9 cellular contexts compared by ENCODE assay signal in genomic region chr3:36918050-36918449, GRCh38. TPM values are rescaled to one million over a fixed set of nuclear protein-coding genes. Genes with fewer than 3 reads are reported as not detected.
DNase-seq lines count a peak whose midpoint lies in the region; ATAC-seq, FAIRE-seq and TF ChIP-seq lines count a peak whose summit lies in the region.
"Had no signal": no experiment of that assay in that cellular context is flagged by ENCODE, and none has a peak within 500 bp of the region (broad histone marks: within the 10 kb centered on the region; RNA-seq: fewer than 3 reads in every experiment).

No MANE protein-coding gene starts in this region.

- H3K79me1 ChIP-seq in H9 (ENCODE audit: insufficient read depth, low read depth, low read length, poor library complexity, severe bottlenecking), result no peaks in the 10 kb centered on the region

- no peaks in the 10 kb centered on the region for H3K79me2 ChIP-seq in H9 (ENCODE audit: insufficient read depth, low read length)

- H3K23me2 ChIP-seq in H9 (ENCODE audit: insufficient read length, low read depth, low read length, poor library complexity, severe bottlenecking), result no peaks in the 10 kb centered on the region

- no peak overlapping the region for H2BK20ac ChIP-seq in H9 (ENCODE audit: low read depth, low read length, poor library complexity, severe bottlenecking)

- no peak overlapping the region for H3K56ac ChIP-seq in H9 (ENCODE audit: insufficient read length, low read depth, low read length)

- peak overlapping the region; percentile 73 for H3K4me3 Mint-ChIP-seq in activated T-helper 1 cell treated with anti-CD3 and anti-CD28 coated beads, Interleukin-12 subunit alpha, Interleukin-12 subunit beta, Interleukin-2, Interleukin-4 antibody, amounts not matched to agents 30 ng/mL and 10 ng/mL and 1 ng/mL, durations not matched to agents 14 hours and 24 hours and 36 hours
- no peak overlapping the region for H3K4me3 Mint-ChIP-seq in H9

- no peaks in the 10 kb centered on the region for H3K9me3 ChIP-seq in H9 (ENCODE audit: control insufficient read depth, low read depth, low read length)

- no peak for TF ChIP-seq POLR2A in GM12891 (IDR thresholded peaks at IDR 0.05; ENCODE audit: low read depth, low read length)

- H3K4me1 Mint-ChIP-seq in activated T-helper 1 cell treated with anti-CD3 and anti-CD28 coated beads, Interleukin-12 subunit alpha, Interleukin-12 subunit beta, Interleukin-2, Interleukin-4 antibody, amounts not matched to agents 30 ng/mL and 10 ng/mL and 1 ng/mL, durations not matched to agents 14 hours and 24 hours and 36 hours (ENCODE audit: low read depth), result peaks cover 24% of the 10 kb centered on the region
- peaks cover 0 to 6% of the 10 kb centered on the region in 2 experiments; a peak in 1 of 4 replicates for H3K4me1 Mint-ChIP-seq in H9

- no peak for TF ChIP-seq CTCF in H9 (conservative IDR thresholded peaks at IDR 0.05)

- H2BK12ac ChIP-seq in H9 (ENCODE audit: insufficient read length, low read depth, low read length), result no peak overlapping the region

- H3K36me3 Mint-ChIP-seq in activated T-helper 1 cell treated with anti-CD3 and anti-CD28 coated beads, Interleukin-12 subunit alpha, Interleukin-12 subunit beta, Interleukin-2, Interleukin-4 antibody, amounts not matched to agents 30 ng/mL and 10 ng/mL and 1 ng/mL, durations not matched to agents 14 hours and 24 hours and 36 hours (ENCODE audit: low read depth), result peaks cover 3% of the 10 kb centered on the region
- H3K36me3 Mint-ChIP-seq in H9 (ENCODE audit: insufficient read depth in 1 of 3, low read depth in 3 of 3), result peaks cover 5 to 10% (median 6%) of the 10 kb centered on the region in 3 experiments; a peak in 5 of 7 replicates

- no peaks in the 10 kb centered on the region for H4K20me1 ChIP-seq in H9 (ENCODE audit: control insufficient read depth, insufficient read depth, insufficient read length)

- H3K9me3 Mint-ChIP-seq in activated T-helper 1 cell treated with anti-CD3 and anti-CD28 coated beads, Interleukin-12 subunit alpha, Interleukin-12 subunit beta, Interleukin-2, Interleukin-4 antibody, amounts not matched to agents 30 ng/mL and 10 ng/mL and 1 ng/mL, durations not matched to agents 14 hours and 24 hours and 36 hours, result peaks cover 16% of the 10 kb centered on the region
- peaks cover 8 to 9% of the 10 kb centered on the region in 2 experiments; a peak in 4 of 5 replicates for H3K9me3 Mint-ChIP-seq in H9

- H3K27ac ChIP-seq in H9 (ENCODE audit: insufficient read length, low read depth, low read length), result no peak overlapping the region

- peak; percentile 23 for FAIRE-seq in GM12891 (lab: Jason Lieb, UNC)

- no peak overlapping the region for H2AFZ ChIP-seq in H9 (ENCODE audit: low read length)

- H3K27ac Mint-ChIP-seq in activated T-helper 1 cell treated with anti-CD3 and anti-CD28 coated beads, Interleukin-12 subunit alpha, Interleukin-12 subunit beta, Interleukin-2, Interleukin-4 antibody, amounts not matched to agents 30 ng/mL and 10 ng/mL and 1 ng/mL, durations not matched to agents 14 hours and 24 hours and 36 hours, result peak overlapping the region; percentile 67
- H3K27ac Mint-ChIP-seq in H9, result no peak overlapping the region

- H3K23ac ChIP-seq in H9 (ENCODE audit: insufficient read length, low read depth, low read length), result no peak overlapping the region

- peaks cover 11% of the 10 kb centered on the region for H3K27me3 Mint-ChIP-seq in activated T-helper 1 cell treated with anti-CD3 and anti-CD28 coated beads, Interleukin-12 subunit alpha, Interleukin-12 subunit beta, Interleukin-2, Interleukin-4 antibody, amounts not matched to agents 30 ng/mL and 10 ng/mL and 1 ng/mL, durations not matched to agents 14 hours and 24 hours and 36 hours (ENCODE audit: insufficient read depth)
- no peaks in the 10 kb centered on the region for H3K27me3 Mint-ChIP-seq in H9 (ENCODE audit: low read depth)

- no peaks in the 10 kb centered on the region for H3K27me3 ChIP-seq in H9 (ENCODE audit: insufficient read depth, low read length)

- H3K4me1 ChIP-seq in H9 (ENCODE audit: insufficient read depth, low read length), result no peaks in the 10 kb centered on the region

- H4K5ac ChIP-seq in H9 (ENCODE audit: insufficient read length, low read depth, low read length), result no peak overlapping the region

- no peak for DNase-seq in GM12891 (ENCODE audit: insufficient read length, low spot score)
- no peak for DNase-seq in activated T-helper 1 cell treated with anti-CD3 and anti-CD28 coated beads, Interleukin-12 subunit alpha, Interleukin-12 subunit beta, Interleukin-2, Interleukin-4 antibody, amounts not matched to agents 30 ng/mL and 10 ng/mL and 1 ng/mL, durations not matched to agents 14 hours and 24 hours and 36 hours (ENCODE audit: low spot score)
- no peak for DNase-seq in globus pallidus (ENCODE audit: low spot score)
- no peak for DNase-seq in DMS53 (lab: John Stamatoyannopoulos, UW)
- no peak for DNase-seq in glomerular visceral epithelial cell (ENCODE audit: extremely low spot score)
- DNase-seq in H9, result no peak
- DNase-seq: midbrain had no signal

- no CpG with 5 or more reads among the region's 2 CpGs for WGBS in H9 (ENCODE audit: extremely low coverage, insufficient read length, low lambda C conversion rate)

- no peak overlapping the region for H2BK15ac ChIP-seq in H9 (ENCODE audit: low read depth, low read length)

- peak; percentile 88 for ATAC-seq in GM21367 (IDR thresholded peaks at IDR 0.05; ENCODE audit: unreplicated experiment)
- ATAC-seq in HG03342 (IDR thresholded peaks at IDR 0.05; ENCODE audit: unreplicated experiment), result peak; percentile 81

- intact Hi-C loops in activated T-helper 1 cell treated with anti-CD3 and anti-CD28 coated beads, Interleukin-12 subunit alpha, Interleukin-12 subunit beta, Interleukin-2, Interleukin-4 antibody, amounts not matched to agents 30 ng/mL and 10 ng/mL and 1 ng/mL, durations not matched to agents 14 hours and 24 hours and 36 hours (cut with micrococcal nuclease), result loop anchor here (1.0 to 10.0 kb wide), 3 partner anchors 10 to 1117 kb away; partner anchors contain the start of genes DLEC1 and TRANK1

- H3K4me2 ChIP-seq in H9 (ENCODE audit: insufficient read depth, insufficient read length, low read length), result no peak overlapping the region

- H2BK5ac ChIP-seq in H9 (ENCODE audit: insufficient read length, low read length), result no peak overlapping the region

- no peak overlapping the region for H2BK120ac ChIP-seq in H9 (ENCODE audit: low read depth, low read length, poor library complexity, severe bottlenecking)

- no peak overlapping the region for H2AK5ac ChIP-seq in H9 (ENCODE audit: insufficient read length, low read length)

- H4K91ac ChIP-seq in H9 (ENCODE audit: insufficient read length, low read depth, low read length), result no peak overlapping the region

- no peak overlapping the region for H3K4ac ChIP-seq in H9 (ENCODE audit: low read depth, low read length)

- H3T11ph ChIP-seq in H9 (ENCODE audit: low read length), result no peak overlapping the region

- no peak overlapping the region for H3K18ac ChIP-seq in H9 (ENCODE audit: insufficient read length, low read depth, low read length)

- no peak overlapping the region for H3K14ac ChIP-seq in H9 (ENCODE audit: insufficient read depth, low read length)

- H3K9ac ChIP-seq in H9 (ENCODE audit: extremely low read depth, insufficient read length, low read length), result no peak overlapping the region

- H4K8ac ChIP-seq in H9 (replicated peaks; ENCODE audit: insufficient read length, low read depth, low read length), result no peak overlapping the region

TF ChIP-seq in GM12891, 5 proteins besides CTCF, POLR2A, EP300 and RAD21:
- TF ChIP-seq POU2F2 (IDR thresholded peaks at IDR 0.05; ENCODE audit: low read depth, low read length) (no peak), TAF1 (IDR thresholded peaks at IDR 0.05; ENCODE audit: low read depth, low read length) (no peak), PAX5 (IDR thresholded peaks at IDR 0.05; ENCODE audit: insufficient read depth, low read length, severe bottlenecking) (no peak), POLR2AphosphoS5 (IDR thresholded peaks at IDR 0.05; ENCODE audit: low read depth, low read length) (no peak), SPI1 (IDR thresholded peaks at IDR 0.05; ENCODE audit: low read depth, low read length) (peak; percentile 35; the same call in 1 of the 2 replicates)
TF ChIP-seq in GM12891: peak in this region for 1.

RNA-seq across cellular contexts. Expression of gene TRANK1, which starts 26.8 kb away (rescaled TPM):
- polyA plus RNA-seq in GM12891 (2012; ENCODE audit: low read depth, missing spikeins), result 3.1 TPM
- total RNA-seq in activated T-helper 1 cell treated with anti-CD3 and anti-CD28 coated beads, Interleukin-12 subunit alpha, Interleukin-12 subunit beta, Interleukin-2, Interleukin-4 antibody, amounts not matched to agents 30 ng/mL and 10 ng/mL and 1 ng/mL, durations not matched to agents 14 hours and 24 hours and 36 hours, result 2.3 and 3.4 TPM in 2 replicates
- 4.7 and 5.9 TPM in 2 replicates for total RNA-seq in H9 (2021)
